In genomic region chr1:7580923-7581753, GRCh38 we compare ENCODE assay signal across 1 cellular context.
TF ChIP-seq lines count a peak whose summit lies in the region.

No MANE protein-coding gene starts in this region.

TF ChIP-seq in HepG2, 621 proteins besides CTCF, POLR2A, EP300 and RAD21 (continued from another document):
- TF ChIP-seq ZNF800 (CRISPR knock-in tag; IDR thresholded peaks at IDR 0.05), result no peak
- TF ChIP-seq MXD4 (CRISPR knock-in tag; IDR thresholded peaks at IDR 0.05), result no peak
- no peak for TF ChIP-seq ISL2 (CRISPR knock-in tag; IDR thresholded peaks at IDR 0.05)
- TF ChIP-seq MEIS1 (CRISPR knock-in tag; IDR thresholded peaks at IDR 0.05; ENCODE audit: borderline replicate concordance), result no peak
- TF ChIP-seq ZMAT5 (CRISPR knock-in tag; IDR thresholded peaks at IDR 0.05; ENCODE audit: borderline replicate concordance, low read depth), result no peak
- no peak for TF ChIP-seq YY1 (IDR thresholded peaks at IDR 0.05; ENCODE audit: insufficient read depth, insufficient replicate concordance, low read depth, low read length)
- TF ChIP-seq NFYB (CRISPR knock-in tag; IDR thresholded peaks at IDR 0.05), result no peak
